ENCODE assay signal across 8 cellular contexts in genomic region chr12:8242623-8242880, GRCh38. TPM values are rescaled to one million over a fixed set of nuclear protein-coding genes. Genes with fewer than 3 reads are reported as not detected.
DNase-seq lines count a peak whose midpoint lies in the region; ATAC-seq, FAIRE-seq and TF ChIP-seq lines count a peak whose summit lies in the region.
"Not testable (repeated sequence)": the region's sequence is repeated elsewhere in the genome, so short reads cannot be mapped to it uniquely, and the experiment has no call there.

No MANE protein-coding gene starts in this region.

- not testable (repeated sequence) for TF ChIP-seq POLR2A in endothelial cell of umbilical vein (IDR thresholded peaks at IDR 0.05; ENCODE audit: low read depth, low read length)

- H4K20me1 ChIP-seq in endothelial cell of umbilical vein (replicated peaks; ENCODE audit: control insufficient read depth, extremely low read depth, insufficient read depth, low read length); keratinocyte (ENCODE audit: control insufficient read depth, extremely low read depth, insufficient read depth, low read length); neural progenitor cell (ENCODE audit: low read depth): not testable (repeated sequence)

- H3K9ac ChIP-seq in adipocyte (ENCODE audit: low read length), result peak overlapping the region; percentile 83
- peak overlapping the region; percentile 61 for H3K9ac ChIP-seq in endothelial cell of umbilical vein (replicated peaks; ENCODE audit: extremely low read depth, insufficient read depth, low read length)
- peak overlapping the region; percentile 87 for H3K9ac ChIP-seq in keratinocyte (ENCODE audit: control insufficient read depth, extremely low read depth, insufficient read depth, low read length)
- peak overlapping the region; percentile 45 for H3K9ac ChIP-seq in neural progenitor cell
- peak overlapping the region; percentile 42 for H3K9ac ChIP-seq in stomach smooth muscle (ENCODE audit: low read length in 2 of 2)

- not testable (repeated sequence) for H3K36me3 Mint-ChIP-seq in CD14-positive monocyte, T-cell, neural progenitor cell

- BruUV-seq in endothelial cell of umbilical vein (replicated peaks; lab: Mats Ljungman, UMichigan), result not testable (repeated sequence)

- peak overlapping the region; percentile 79 to 88 for H3K4me3 Mint-ChIP-seq in CD14-positive monocyte
- peak overlapping the region; percentile 80 to 94 (median 85) for H3K4me3 Mint-ChIP-seq in T-cell
- peak overlapping the region; percentile 92 for H3K4me3 Mint-ChIP-seq in neural progenitor cell

- not testable (repeated sequence) for TF ChIP-seq CTCF in CD14-positive monocyte (IDR thresholded peaks at IDR 0.05); endothelial cell of umbilical vein (IDR thresholded peaks at IDR 0.05; ENCODE audit: extremely low read depth in 1 of 2, insufficient read depth in 1 of 2, low read depth in 1 of 2, low read length in 2 of 2); keratinocyte (optimal IDR thresholded peaks at IDR 0.05 in 1 of 3, IDR thresholded peaks at IDR 0.05 in 1 of 3, conservative IDR thresholded peaks at IDR 0.05 in 1 of 3; ENCODE audit: extremely low read depth in 1 of 3, insufficient read depth in 2 of 3, low read length in 3 of 3); neural progenitor cell (IDR thresholded peaks at IDR 0.05)

- intact Hi-C loops in CD14-positive monocyte (cut with micrococcal nuclease), result not testable (repeated sequence)
- intact Hi-C loops in endothelial cell of umbilical vein (cut with micrococcal nuclease), result loop anchor here (2.0 to 10.0 kb wide), 2 partner anchors 216 to 452 kb away; partner anchors contain the start of gene RIMKLB

- not testable (repeated sequence) for H3K9me3 Mint-ChIP-seq in CD14-positive monocyte, T-cell, neural progenitor cell

- H3K27me3 ChIP-seq in adipocyte (replicated peaks; ENCODE audit: control insufficient read depth, insufficient read depth, low read length); endothelial cell of umbilical vein (ENCODE audit: control insufficient read depth in 2 of 2, insufficient read depth in 2 of 2, low read length in 2 of 2); keratinocyte (ENCODE audit: control insufficient read depth, extremely low read depth, insufficient read depth, low read length); neural progenitor cell; stomach smooth muscle (ENCODE audit: control insufficient read depth in 1 of 2, insufficient read depth in 2 of 2, low read length in 2 of 2): not testable (repeated sequence)

- H2AFZ ChIP-seq in endothelial cell of umbilical vein (ENCODE audit: low read depth, low read length) (peak overlapping the region; percentile 94), keratinocyte (ENCODE audit: control insufficient read depth, low read length) (peak overlapping the region; percentile 74), neural progenitor cell (replicated peaks) (peak overlapping the region; percentile 52)

- not testable (repeated sequence) for DNase-seq in CD14-positive monocyte (ENCODE audit: low spot score); adipocyte (ENCODE audit: low read depth); endothelial cell of umbilical vein (ENCODE audit: low read depth, low spot score); keratinocyte (ENCODE audit: low read depth, low spot score); neural progenitor cell (ENCODE audit: low spot score)
- peak in 1 of 34 experiments; percentile 4 for DNase-seq in T-cell

- FAIRE-seq in endothelial cell of umbilical vein (lab: Jason Lieb, UNC); keratinocyte (lab: Jason Lieb, UNC): not testable (repeated sequence)

- not testable (repeated sequence) for H3K9me3 ChIP-seq in adipocyte (ENCODE audit: control insufficient read depth, low read length); endothelial cell of umbilical vein (replicated peaks; ENCODE audit: control insufficient read depth, insufficient read depth, low read length); keratinocyte (ENCODE audit: control insufficient read depth, low read depth, low read length); neural progenitor cell (ENCODE audit: low read depth); stomach smooth muscle (ENCODE audit: control insufficient read depth in 2 of 2, low read length in 2 of 2)

- H3K79me2 ChIP-seq in endothelial cell of umbilical vein (ENCODE audit: control insufficient read depth, insufficient read depth, low read length); keratinocyte (ENCODE audit: control insufficient read depth, insufficient read depth, low read length); neural progenitor cell (ENCODE audit: low read depth): not testable (repeated sequence)

- CTCF ChIA-PET in T-cell (lab: Charles Lee); endothelial cell of umbilical vein (lab: Charles Lee): not testable (repeated sequence)

- peak overlapping the region; percentile 76 for H3K4me2 ChIP-seq in endothelial cell of umbilical vein (ENCODE audit: insufficient read depth, low read length)
- peak overlapping the region; percentile 82 for H3K4me2 ChIP-seq in keratinocyte (ENCODE audit: control insufficient read depth, extremely low read depth, insufficient read depth, low read depth, low read length)
- H3K4me2 ChIP-seq in neural progenitor cell, result peak overlapping the region; percentile 79

- H3K27ac ChIP-seq in endothelial cell of umbilical vein (ENCODE audit: insufficient read depth, low read depth, low read length), result peak overlapping the region; percentile 69
- peak overlapping the region; percentile 75 for H3K27ac ChIP-seq in keratinocyte (ENCODE audit: control insufficient read depth, insufficient read depth, low read length)
- not testable (repeated sequence) for H3K27ac ChIP-seq in neural progenitor cell
- peak overlapping the region; percentile 41 for H3K27ac ChIP-seq in stomach smooth muscle (ENCODE audit: low read length)

- not testable (repeated sequence) for H3K4me1 ChIP-seq in adipocyte (ENCODE audit: control insufficient read depth, insufficient read depth, low read length); endothelial cell of umbilical vein (ENCODE audit: control insufficient read depth, extremely low read depth, insufficient read depth, low read length); keratinocyte (ENCODE audit: control insufficient read depth, extremely low read depth, insufficient read depth, low read length); neural progenitor cell; stomach smooth muscle (ENCODE audit: control insufficient read depth, insufficient read depth, low read length)

- H3K9me1 ChIP-seq in endothelial cell of umbilical vein (replicated peaks; ENCODE audit: control insufficient read depth, extremely low read depth, insufficient read depth, low read length); keratinocyte (ENCODE audit: control insufficient read depth, extremely low read depth, insufficient read depth, low read length): not testable (repeated sequence)

- H3K4me1 Mint-ChIP-seq in CD14-positive monocyte (peaks cover 12% of the 10 kb centered on the region), T-cell (peaks cover 5 to 12% (median 6%) of the 10 kb centered on the region in 3 donors)
- not testable (repeated sequence) for H3K4me1 Mint-ChIP-seq in neural progenitor cell

- ATAC-seq in HG03521 (IDR thresholded peaks at IDR 0.05; ENCODE audit: unreplicated experiment), result peak; percentile 9
- ATAC-seq in T-cell (replicated peaks in 1 of 4), result not testable (repeated sequence)

- H3K27ac Mint-ChIP-seq in CD14-positive monocyte (peak overlapping the region in 6 of 7 donors; percentile 46 to 86 (median 71)), T-cell (peak overlapping the region; percentile 44 to 67)
- H3K27ac Mint-ChIP-seq in neural progenitor cell, result not testable (repeated sequence)

- POLR2A ChIA-PET in T-cell (lab: Charles Lee), result interaction anchor here in 1 of 2 donors (0.6 kb wide), 1 partner anchor 198 kb away, joined by 4 read pairs; no protein-coding TSS in a partner anchor
- POLR2A ChIA-PET in endothelial cell of umbilical vein (lab: Charles Lee), result not testable (repeated sequence)

- H3K4me3 ChIP-seq in adipocyte (ENCODE audit: low read length) (peak overlapping the region; percentile 82), endothelial cell of umbilical vein (replicated peaks in 1 of 3; ENCODE audit: insufficient read depth in 1 of 3, low read depth in 1 of 3, low read length in 3 of 3) (peak overlapping the region; percentile 63 to 80 (median 77)), keratinocyte (ENCODE audit: control insufficient read depth in 2 of 3, extremely low read depth in 1 of 3, insufficient read depth in 2 of 3, low read depth in 1 of 3, low read length in 3 of 3) (peak overlapping the region; percentile 56 to 81 (median 69)), neural progenitor cell (peak overlapping the region; percentile 73), stomach smooth muscle (ENCODE audit: low read length in 2 of 2) (peak overlapping the region; percentile 46 to 75)

- H3F3A ChIP-seq in neural progenitor cell (ENCODE audit: low read depth), result not testable (repeated sequence)

- H3K36me3 ChIP-seq in adipocyte (ENCODE audit: control insufficient read depth, insufficient read depth, low read length, severe bottlenecking); endothelial cell of umbilical vein (ENCODE audit: control insufficient read depth in 2 of 2, extremely low read depth in 1 of 2, insufficient read depth in 2 of 2, low read length in 2 of 2); keratinocyte (ENCODE audit: control insufficient read depth in 2 of 2, extremely low read depth in 1 of 2, insufficient read depth in 2 of 2, low read length in 2 of 2); neural progenitor cell; stomach smooth muscle (ENCODE audit: control insufficient read depth in 2 of 2, insufficient read depth in 2 of 2, low read length in 2 of 2): not testable (repeated sequence)

- H3K27me3 Mint-ChIP-seq in CD14-positive monocyte (ENCODE audit: low read depth in 3 of 3), result peaks cover 2 to 13% (median 11%) of the 10 kb centered on the region in 3 donors
- H3K27me3 Mint-ChIP-seq in T-cell; neural progenitor cell (ENCODE audit: insufficient read depth, low read depth): not testable (repeated sequence)

- dilution Hi-C loops in endothelial cell of umbilical vein (cut with MboI; ENCODE audit: extremely low pct_ligation_motif_present, low sequenced_read_pairs); keratinocyte (cut with MboI; ENCODE audit: extremely low pct_ligation_motif_present, low sequenced_read_pairs): not testable (repeated sequence)

RNA-seq across cellular contexts. Expression of gene FAM90A1, which starts 15.1 kb away (rescaled TPM):
- polyA plus RNA-seq in CD14-positive monocyte (not detected), endothelial cell of umbilical vein (0.10 and 0.13 TPM in 2 replicates), keratinocyte (0.04 to 0.05 TPM in 2 of 3 replicates, not detected in the other)
- total RNA-seq in T-cell (under 1 TPM in 2 of 5 donors, not detected in 3; 0.40 to 0.54 TPM), endothelial cell of umbilical vein (not detected in 2 replicates), neural progenitor cell (ENCODE audit: low replicate concordance) (0.09 TPM in 1 of 2 replicates, not detected in the other)
- polyA plus RNA-seq in endothelial cell of umbilical vein (2011; cell fraction: cytosol; rRNA removed), result 0.10 and 0.13 TPM in 2 replicates
- 0.06 TPM in 1 of 2 replicates, not detected in the other for polyA plus RNA-seq in endothelial cell of umbilical vein (2011; cell fraction: nucleus; rRNA removed)
- 0.08 and 0.12 TPM in 2 replicates for polyA plus RNA-seq in endothelial cell of umbilical vein (2012)
- polyA minus RNA-seq in endothelial cell of umbilical vein (not detected in 2 replicates), keratinocyte (not detected in 3 replicates)
- polyA minus RNA-seq in endothelial cell of umbilical vein (2011; cell fraction: cytosol; rRNA and poly(A)+ RNA removed), result not detected
- polyA minus RNA-seq in endothelial cell of umbilical vein (2011; cell fraction: nucleus; rRNA and poly(A)+ RNA removed), result not detected in 2 replicates
- polyA plus RNA-seq in keratinocyte (2011; ENCODE audit: low read depth), result not detected
- polyA plus RNA-seq in keratinocyte (2011; cell fraction: cytosol; rRNA removed), result not detected in 2 replicates
- 0.04 TPM in 1 of 2 replicates, not detected in the other for polyA plus RNA-seq in keratinocyte (2011; cell fraction: nucleus; rRNA removed)
- not detected in 2 replicates for polyA plus RNA-seq in keratinocyte (2012; ENCODE audit: low replicate concordance)
- polyA minus RNA-seq in keratinocyte (2011; cell fraction: cytosol; rRNA and poly(A)+ RNA removed), result not detected
- polyA minus RNA-seq in keratinocyte (2011; cell fraction: nucleus; rRNA and poly(A)+ RNA removed), result not detected in 2 replicates
